In genomic region chr15:90210593-90210992, GRCh38 we compare ENCODE assay signal across 1 cellular context.
TF ChIP-seq lines count a peak whose summit lies in the region.

No MANE protein-coding gene starts in this region.

TF ChIP-seq in GM23338, 12 proteins besides CTCF, POLR2A, EP300 and RAD21 (continued from another document):
- no peak for TF ChIP-seq ZNF462 (CRISPR knock-in tag; IDR thresholded peaks at IDR 0.05)
- no peak for TF ChIP-seq EZH2phosphoT487 (IDR thresholded peaks at IDR 0.05; ENCODE audit: unreplicated experiment)
- TF ChIP-seq, protein P1, sequence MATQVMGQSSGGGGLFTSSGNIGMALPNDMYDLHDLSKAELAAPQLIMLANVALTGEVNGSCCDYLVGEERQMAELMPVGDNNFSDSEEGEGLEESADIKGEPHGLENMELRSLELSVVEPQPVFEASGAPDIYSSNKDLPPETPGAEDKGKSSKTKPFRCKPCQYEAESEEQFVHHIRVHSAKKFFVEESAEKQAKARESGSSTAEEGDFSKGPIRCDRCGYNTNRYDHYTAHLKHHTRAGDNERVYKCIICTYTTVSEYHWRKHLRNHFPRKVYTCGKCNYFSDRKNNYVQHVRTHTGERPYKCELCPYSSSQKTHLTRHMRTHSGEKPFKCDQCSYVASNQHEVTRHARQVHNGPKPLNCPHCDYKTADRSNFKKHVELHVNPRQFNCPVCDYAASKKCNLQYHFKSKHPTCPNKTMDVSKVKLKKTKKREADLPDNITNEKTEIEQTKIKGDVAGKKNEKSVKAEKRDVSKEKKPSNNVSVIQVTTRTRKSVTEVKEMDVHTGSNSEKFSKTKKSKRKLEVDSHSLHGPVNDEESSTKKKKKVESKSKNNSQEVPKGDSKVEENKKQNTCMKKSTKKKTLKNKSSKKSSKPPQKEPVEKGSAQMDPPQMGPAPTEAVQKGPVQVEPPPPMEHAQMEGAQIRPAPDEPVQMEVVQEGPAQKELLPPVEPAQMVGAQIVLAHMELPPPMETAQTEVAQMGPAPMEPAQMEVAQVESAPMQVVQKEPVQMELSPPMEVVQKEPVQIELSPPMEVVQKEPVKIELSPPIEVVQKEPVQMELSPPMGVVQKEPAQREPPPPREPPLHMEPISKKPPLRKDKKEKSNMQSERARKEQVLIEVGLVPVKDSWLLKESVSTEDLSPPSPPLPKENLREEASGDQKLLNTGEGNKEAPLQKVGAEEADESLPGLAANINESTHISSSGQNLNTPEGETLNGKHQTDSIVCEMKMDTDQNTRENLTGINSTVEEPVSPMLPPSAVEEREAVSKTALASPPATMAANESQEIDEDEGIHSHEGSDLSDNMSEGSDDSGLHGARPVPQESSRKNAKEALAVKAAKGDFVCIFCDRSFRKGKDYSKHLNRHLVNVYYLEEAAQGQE (IDR thresholded peaks at IDR 0.05; ENCODE audit: unreplicated experiment), result no peak
- TF ChIP-seq STAT1 (IDR thresholded peaks at IDR 0.05; ENCODE audit: unreplicated experiment), result no peak
- no peak for TF ChIP-seq NANOG (IDR thresholded peaks at IDR 0.05; ENCODE audit: borderline replicate concordance)
